Comparison of ENCODE assay signal across 7 cellular contexts in genomic region chr1:67211589-67212563, GRCh38. TPM values are rescaled to one million over a fixed set of nuclear protein-coding genes. Genes with fewer than 3 reads are reported as not detected.
DNase-seq lines count a peak whose midpoint lies in the region; ATAC-seq, FAIRE-seq and TF ChIP-seq lines count a peak whose summit lies in the region.

No MANE protein-coding gene starts in this region.

- H3K9me3 ChIP-seq in SJCRH30 (replicated peaks), result no peaks in the 10 kb centered on the region
- no peaks in the 10 kb centered on the region for H3K9me3 ChIP-seq in HepG2 (ENCODE audit: low read length)
- no peaks in the 10 kb centered on the region for H3K9me3 ChIP-seq in ovary

- no peak overlapping the region for H3K4me2 ChIP-seq in HepG2 (ENCODE audit: low read depth, low read length)

- BruUV-seq in HepG2 (replicated peaks; lab: Mats Ljungman, UMichigan), result no TSS peak

- H3K79me2 ChIP-seq in HepG2 (ENCODE audit: insufficient read depth, low read length), result no peaks in the 10 kb centered on the region

- H3K4me3 ChIP-seq in SJCRH30 (no peak overlapping the region), HepG2 (replicated peaks in 1 of 3; ENCODE audit: insufficient read depth in 1 of 3, low read depth in 2 of 3, low read length in 3 of 3) (no peak overlapping the region), ovary (no peak overlapping the region)

- peak; percentile 86 for FAIRE-seq in HepG2 (lab: Jason Lieb, UNC)
- no peak for FAIRE-seq in frontal cortex (lab: Jason Lieb, UNC)

- no peak overlapping the region for H3K9ac ChIP-seq in HepG2 (ENCODE audit: insufficient read depth, low read depth, low read length)

- no peaks in the 10 kb centered on the region for H4K20me1 ChIP-seq in HepG2 (ENCODE audit: insufficient read depth, low read length)

- no peaks in the 10 kb centered on the region for H3K27me3 ChIP-seq in SJCRH30
- H3K27me3 ChIP-seq in HepG2 (ENCODE audit: control insufficient read depth in 1 of 2, insufficient read depth in 2 of 2, low read length in 2 of 2), result no peaks in the 10 kb centered on the region
- H3K27me3 ChIP-seq in ovary, result no peaks in the 10 kb centered on the region

- in situ Hi-C loops in HepG2 (cut with HindIII; ENCODE audit: extremely low pct_ligation_motif_present, low pct_unique_long_range_greater_than_20kb), result loop anchor here (5.0 kb wide), 1 partner anchor 290 kb away; no protein-coding TSS in a partner anchor

- POLR2A ChIA-PET in GM10248 (lab: Yijun Ruan, JAX), result interaction anchor here (0.6 to 0.7 kb wide), 2 partner anchors 27 to 247 kb away, joined by 3 to 5 read pairs; no protein-coding TSS in a partner anchor
- POLR2A ChIA-PET in HepG2 (lab: Yijun Ruan, JAX), result no interaction called here

- CTCF ChIA-PET in GM10248 (lab: Yijun Ruan, JAX), result interaction anchor here (0.8 to 9.6 kb wide), 52 partner anchors 9 to 454 kb away, joined by 3 to 142 read pairs (median 5); partner anchors contain the start of genes IL23R and SLC35D1
- CTCF ChIA-PET in HepG2 (lab: Yijun Ruan, JAX; ENCODE audit: low intra/inter-chr PET ratio, low total read pairs), result interaction anchor here (1.9 kb wide), 1 partner anchor 447 kb away, joined by 8 read pairs; no protein-coding TSS in a partner anchor

- H3K4me1 ChIP-seq in SJCRH30, result no peaks in the 10 kb centered on the region
- no peaks in the 10 kb centered on the region for H3K4me1 ChIP-seq in HepG2 (ENCODE audit: insufficient read depth, low read length)
- H3K4me1 ChIP-seq in ovary (ENCODE audit: insufficient read depth), result no peaks in the 10 kb centered on the region

- H3K27ac ChIP-seq in SJCRH30 (no peak overlapping the region), HepG2 (ENCODE audit: extremely low read length, insufficient read depth, low read length) (no peak overlapping the region), ovary (no peak overlapping the region)

- DNase-seq in GM10248 (ENCODE audit: extremely low spot score) (peak; percentile 18), SJCRH30 (peak; percentile 27 to 60), amniotic epithelial cell (ENCODE audit: low read depth) (peak; percentile 19), HepG2 (ENCODE audit: low spot score) (peak; percentile 13), frontal cortex (ENCODE audit: low spot score in 2 of 2) (no peak), ovary (no peak)

- TF ChIP-seq RAD21 in HepG2 (CRISPR knock-in tag; IDR thresholded peaks at IDR 0.05), result no peak

- H3K36me3 ChIP-seq in SJCRH30 (no peaks in the 10 kb centered on the region), HepG2 (replicated peaks in 1 of 2; ENCODE audit: control insufficient read depth in 1 of 2, insufficient read depth in 2 of 2, low read length in 2 of 2) (no peaks in the 10 kb centered on the region), ovary (no peaks in the 10 kb centered on the region)

- no peak for TF ChIP-seq EP300 in HepG2 (IDR thresholded peaks at IDR 0.05; ENCODE audit: low read depth in 2 of 2, low read length in 2 of 2)
- TF ChIP-seq EP300 in HepG2 (CRISPR knock-in tag; IDR thresholded peaks at IDR 0.05; ENCODE audit: borderline replicate concordance), result no peak
- TF ChIP-seq EP300 in ovary (IDR thresholded peaks at IDR 0.05), result no peak

- ATAC-seq in HG02870 (IDR thresholded peaks at IDR 0.05; ENCODE audit: unreplicated experiment), result peak; percentile 31
- peak; percentile 70 for ATAC-seq in HepG2

- intact Hi-C loops in HepG2 (cut with micrococcal nuclease; ENCODE audit: unreplicated experiment), result loop anchor here (2.0 to 5.0 kb wide), 2 partner anchors 215 to 447 kb away; no protein-coding TSS in a partner anchor
- intact Hi-C loops in ovary (cut with DNase I), result loop anchor here in 1 of 4 donors (10.0 kb wide), 1 partner anchor 283 kb away; no protein-coding TSS in a partner anchor

- TF ChIP-seq CTCF in GM10248 (IDR thresholded peaks at IDR 0.05; ENCODE audit: control extremely low read depth, extremely low read depth, low read depth, missing control alignments) (peak; percentile 53), HepG2 (CRISPR knock-in tag; IDR thresholded peaks at IDR 0.05) (peak; percentile 49), ovary (IDR thresholded peaks at IDR 0.05) (peak in 1 of 3 donors; percentile 7)

- WGBS in HepG2 (ENCODE audit: low lambda C conversion rate), result 2% methylated on average over 4 of the region's 4 CpGs
- WGBS in ovary, 3 donors, result 45 to 64% (median 53%) methylated on average over 4 of the region's 4 CpGs

- TF ChIP-seq POLR2A in HepG2 (IDR thresholded peaks at IDR 0.05; ENCODE audit: insufficient read depth in 1 of 2, low read depth in 2 of 2, low read length in 2 of 2) (no peak), ovary (IDR thresholded peaks at IDR 0.05) (no peak)

- no peak overlapping the region for H2AFZ ChIP-seq in HepG2 (ENCODE audit: low read length)

TF ChIP-seq in HepG2, 621 proteins besides CTCF, POLR2A, EP300 and RAD21:
- TF ChIP-seq CAMTA2 (CRISPR knock-in tag; IDR thresholded peaks at IDR 0.05; ENCODE audit: borderline replicate concordance) (no peak), USF2 (IDR thresholded peaks at IDR 0.05; ENCODE audit: low read depth, low read length) (no peak), USF2 (CRISPR knock-in tag; IDR thresholded peaks at IDR 0.05; ENCODE audit: borderline replicate concordance) (no peak), U2AF1 (optimal IDR thresholded peaks at IDR 0.05; ENCODE audit: low read depth, low read length) (no peak), EEA1 (CRISPR knock-in tag; IDR thresholded peaks at IDR 0.05; ENCODE audit: borderline replicate concordance) (no peak), KDM1A (CRISPR knock-in tag; IDR thresholded peaks at IDR 0.05) (no peak), SMC3 (IDR thresholded peaks at IDR 0.05; ENCODE audit: low read length) (peak; percentile 30; the same call in 1 of the 2 replicates), SMARCC2 (IDR thresholded peaks at IDR 0.05) (no peak), IRF9 (CRISPR knock-in tag; IDR thresholded peaks at IDR 0.05; ENCODE audit: borderline replicate concordance) (no peak), IRF2 (CRISPR knock-in tag; IDR thresholded peaks at IDR 0.05) (no peak), ZNF552 (CRISPR knock-in tag; IDR thresholded peaks at IDR 0.05; ENCODE audit: borderline replicate concordance) (no peak), RARA (CRISPR knock-in tag; IDR thresholded peaks at IDR 0.05) (no peak), STAG1 (CRISPR knock-in tag; IDR thresholded peaks at IDR 0.05) (peak; percentile 32)

RNA-seq across cellular contexts. Expression of gene IL23R, which starts 45.6 kb away (rescaled TPM):
- not detected in 2 replicates for total RNA-seq in SJCRH30 (2014; rRNA removed; shearing (Covaris generic))
- not detected in 2 replicates for total RNA-seq in HepG2 (2016; rRNA removed; fragmentation: Illumina TruSeq; extraction: Trizol)
- not detected in 2 replicates for total RNA-seq in HepG2 (2016; cell fraction: cytosol; rRNA removed; fragmentation: Illumina TruSeq; extraction: Trizol; ENCODE audit: low read depth)
- total RNA-seq in HepG2 (2016; cell fraction: insoluble cytoplasmic fraction; rRNA removed; fragmentation: Illumina TruSeq; extraction: Trizol), result not detected in 2 replicates
- not detected in 2 replicates for total RNA-seq in HepG2 (2016; cell fraction: membrane; rRNA removed; fragmentation: Illumina TruSeq; extraction: Trizol)
- not detected in 2 replicates for total RNA-seq in HepG2 (2016; cell fraction: nucleus; rRNA removed; fragmentation: Illumina TruSeq; extraction: Trizol)
- 0.07 TPM in 1 of 2 replicates, not detected in the other for polyA plus RNA-seq in HepG2 (2011; rRNA removed)
- polyA plus RNA-seq in HepG2 (2011; cell fraction: cytosol; rRNA removed), result not detected in 2 replicates
- not detected in 2 replicates for polyA plus RNA-seq in HepG2 (2011; cell fraction: nucleus; rRNA removed)
- polyA plus RNA-seq in HepG2 (2012), result not detected in 2 replicates
- not detected in 2 replicates for polyA plus RNA-seq in HepG2 (2016; cell fraction: cytosol; fragmentation: Illumina TruSeq; extraction: Trizol; ENCODE audit: low read depth)
- polyA plus RNA-seq in HepG2 (2016; cell fraction: insoluble cytoplasmic fraction; fragmentation: Illumina TruSeq; extraction: Trizol; ENCODE audit: low read depth), result not detected in 2 replicates
- not detected in 2 replicates for polyA plus RNA-seq in HepG2 (2016; cell fraction: membrane; fragmentation: Illumina TruSeq; extraction: Trizol; ENCODE audit: low read depth)
- not detected in 2 replicates for polyA plus RNA-seq in HepG2 (2016; cell fraction: nucleus; fragmentation: Illumina TruSeq; extraction: Trizol; ENCODE audit: insufficient read depth, low read depth)
- not detected in 2 replicates for polyA minus RNA-seq in HepG2 (2011; rRNA and poly(A)+ RNA removed; ENCODE audit: low replicate concordance)
- polyA minus RNA-seq in HepG2 (2011; cell fraction: cytosol; rRNA and poly(A)+ RNA removed), result not detected in 2 replicates
- not detected in 2 replicates for polyA minus RNA-seq in HepG2 (2011; cell fraction: nucleus; rRNA and poly(A)+ RNA removed)
- not detected for total RNA-seq in frontal cortex
- total RNA-seq in ovary, result not detected
- under 1 TPM; 0.02 to 0.68 TPM for polyA plus RNA-seq in ovary

Comparison
In these comparisons a context has a peak if more than half of its experiments do, and no peak if none do; other contexts are left out.
1. DNase-seq: peak in GM10248 (single experiment), SJCRH30 (2 of 2), amniotic epithelial cell (single experiment) and HepG2 (single experiment); none in frontal cortex (0 of 2) and ovary (0 of 5).